In genomic region chr2:69762513-69763494, GRCh38 we compare ENCODE assay signal across 12 cellular contexts. TPM values are rescaled to one million over a fixed set of nuclear protein-coding genes. Genes with fewer than 3 reads are reported as not detected.
A peak's percentile ranks its signal among the peaks of the same experiment; 100 is the strongest.
DNase-seq lines count a peak whose midpoint lies in the region; ATAC-seq and TF ChIP-seq lines count a peak whose summit lies in the region.
"Had no signal": no experiment of that assay in that cellular context is flagged by ENCODE, and none has a peak within 500 bp of the region (broad histone marks: within the 10 kb centered on the region; RNA-seq: fewer than 3 reads in every experiment).

No MANE protein-coding gene starts in this region.

- no peaks in the 10 kb centered on the region for H3K9me3 Mint-ChIP-seq in natural killer cell
- H3K9me3 Mint-ChIP-seq: effector memory CD8-positive, alpha-beta T cell had no signal

- intact Hi-C loops in esophagus muscularis mucosa (cut with DNase I) (no loop called here), natural killer cell (cut with micrococcal nuclease) (no loop called here)

- WGBS in esophagus muscularis mucosa = 79% methylated on average over 14 of the region's 14 CpGs
- WGBS in upper lobe of left lung, 2 donors = 75 to 77% methylated on average over 14 of the region's 14 CpGs

- H3K4me3 Mint-ChIP-seq in natural killer cell = no peak overlapping the region
- H3K4me3 Mint-ChIP-seq: effector memory CD8-positive, alpha-beta T cell had no signal

- TF ChIP-seq CTCF in esophagus muscularis mucosa (IDR thresholded peaks at IDR 0.05) (no peak), upper lobe of left lung (IDR thresholded peaks at IDR 0.05) (no peak), natural killer cell (IDR thresholded peaks at IDR 0.05) (no peak)

- ATAC-seq in upper lobe of left lung (ENCODE audit: low FRiP score in 2 of 2) = peak in 1 of 2 donors; percentile 90
- no peak for ATAC-seq in natural killer cell
- ATAC-seq: effector memory CD8-positive, alpha-beta T cell had no signal

- H3K9ac ChIP-seq in mucosa of stomach (ENCODE audit: low read length) = peak overlapping the region; percentile 44

- H3K36me3 Mint-ChIP-seq in natural killer cell = no peaks in the 10 kb centered on the region

- no peaks in the 10 kb centered on the region for H3K27me3 Mint-ChIP-seq in natural killer cell (ENCODE audit: low read depth in 2 of 2)
- H3K27me3 Mint-ChIP-seq: effector memory CD8-positive, alpha-beta T cell had no signal

- peak overlapping the region in 1 of 2 donors; percentile 0 for H3K27ac Mint-ChIP-seq in natural killer cell
- H3K27ac Mint-ChIP-seq: effector memory CD8-positive, alpha-beta T cell had no signal

- no peak for TF ChIP-seq POLR2A in esophagus muscularis mucosa (IDR thresholded peaks at IDR 0.05; ENCODE audit: low read depth)
- TF ChIP-seq POLR2A in upper lobe of left lung (IDR thresholded peaks at IDR 0.05) = no peak

- H3K36me3 ChIP-seq in esophagus muscularis mucosa = peaks cover 0 to 6% (median 0%) of the 10 kb centered on the region in 4 donors
- no peaks in the 10 kb centered on the region for H3K36me3 ChIP-seq in mucosa of stomach (ENCODE audit: control insufficient read depth, insufficient read depth, low read length)
- H3K36me3 ChIP-seq in upper lobe of left lung = peaks cover 0 to 9% (median 0%) of the 10 kb centered on the region in 4 donors

- TF ChIP-seq EP300 in esophagus muscularis mucosa (IDR thresholded peaks at IDR 0.05) (no peak), upper lobe of left lung (IDR thresholded peaks at IDR 0.05) (no peak)

- H3K4me1 ChIP-seq in esophagus muscularis mucosa = peaks cover 7 to 34% (median 19%) of the 10 kb centered on the region in 4 donors
- H3K4me1 ChIP-seq in mucosa of stomach (ENCODE audit: control insufficient read depth, insufficient read depth, low read length) = peaks cover 50% of the 10 kb centered on the region
- peaks cover 17 to 38% (median 31%) of the 10 kb centered on the region in 4 donors for H3K4me1 ChIP-seq in upper lobe of left lung

- H3K27me3 ChIP-seq in esophagus muscularis mucosa (no peaks in the 10 kb centered on the region), mucosa of stomach (ENCODE audit: control insufficient read depth, insufficient read depth, low read length) (no peaks in the 10 kb centered on the region), upper lobe of left lung (no peaks in the 10 kb centered on the region)

- H3K4me1 Mint-ChIP-seq in natural killer cell = peaks cover 32 to 36% of the 10 kb centered on the region in 2 donors

- peak; percentile 13 for DNase-seq in DMS53 (lab: John Stamatoyannopoulos, UW)
- no peak for DNase-seq in DMS53 treated with DMSO at 0.1 percent for 48 hours (lab: John Stamatoyannopoulos, UW; ENCODE audit: unreplicated experiment)
- DNase-seq in esophagus muscularis mucosa (ENCODE audit: extremely low spot score) = no peak
- no peak for DNase-seq in upper lobe of left lung
- DNase-seq in NCI-H510A treated with DMSO at 0.1 percent for 48 hours (lab: John Stamatoyannopoulos, UW) = no peak
- DNase-seq in activated naive CD4-positive, alpha-beta T cell treated with anti-CD3 and anti-CD28 coated beads, Interleukin-2, amount 50 U/mL, for 16 hours = no peak
- no peak for DNase-seq in natural killer cell
- DNase-seq: effector memory CD8-positive, alpha-beta T cell; NCI-H1694 had no signal

- H3K27ac ChIP-seq in esophagus muscularis mucosa (replicated peaks in 1 of 4) (peak overlapping the region; percentile 37 to 65 (median 58)), upper lobe of left lung (peak overlapping the region; percentile 54 to 83 (median 80))
- H3K27ac ChIP-seq: 22Rv1 had no signal

- H3K4me3 ChIP-seq in esophagus muscularis mucosa = peak overlapping the region in 3 of 4 donors; percentile 9 to 33 (median 10)
- no peak overlapping the region for H3K4me3 ChIP-seq in mucosa of stomach (ENCODE audit: low read length)
- no peak overlapping the region for H3K4me3 ChIP-seq in upper lobe of left lung
- H3K4me3 ChIP-seq: lung had no signal

- no peaks in the 10 kb centered on the region for H3K9me3 ChIP-seq in esophagus muscularis mucosa
- no peaks in the 10 kb centered on the region for H3K9me3 ChIP-seq in mucosa of stomach (ENCODE audit: control insufficient read depth, low read length)
- H3K9me3 ChIP-seq in upper lobe of left lung = no peaks in the 10 kb centered on the region

RNA-seq across cellular contexts. Expression of gene ANXA4, which starts 20.9 kb away (rescaled TPM):
- total RNA-seq in esophagus muscularis mucosa (10 to 100 TPM; 44.9 to 94.8 (median 58.5) TPM), upper lobe of left lung (100 to 1,000 TPM in 5 of 6 donors, 10 to 100 TPM in 1; 84.0 to 214 (median 161) TPM), natural killer cell (10 to 100 TPM; 44.6 to 63.6 (median 55.8) TPM)

Comparison
In these comparisons a context has a peak if more than half of its experiments do, and no peak if none do; other contexts are left out.
1. H3K4me3 ChIP-seq: peak in esophagus muscularis mucosa (3 of 4); none in mucosa of stomach (single experiment) and upper lobe of left lung (0 of 4).